18 cellular contexts compared by ENCODE assay signal in genomic region chr21:42500736-42501135, GRCh38. TPM values are rescaled to one million over a fixed set of nuclear protein-coding genes. Genes with fewer than 3 reads are reported as not detected.
"Had no signal": no experiment of that assay in that cellular context is flagged by ENCODE, and none has a peak within 500 bp of the region (broad histone marks: within the 10 kb centered on the region; RNA-seq: fewer than 3 reads in every experiment).

No MANE protein-coding gene starts in this region.

- H2AFZ ChIP-seq: parathyroid adenoma had no signal

- ATAC-seq: left cardiac atrium; left ventricle myocardium superior; right lobe of liver; stimulated activated effector memory CD8-positive, alpha-beta T cell treated with anti-CD3 and anti-CD28 coated beads, Interleukin-12 subunit alpha, Interleukin-12 subunit beta, amount 100 ng/mL, for 72 hours; stimulated activated naive CD8-positive, alpha-beta T cell treated with anti-CD3 and anti-CD28 coated beads, Interleukin-15, Interleukin-2, amounts not matched to agents 100 U/mL and 50 U/mL, for 24 hours had no signal

- H3K27me3 Mint-ChIP-seq: naive B cell had no signal

- DNase-seq: cerebellar nuclear complex; dermis blood vessel endothelial cell; foreskin melanocyte; hypothalamus; left cardiac atrium; left ventricle myocardium superior; mesendoderm; naive B cell; retina; right lobe of liver; stimulated activated CD4-positive, alpha-beta T cell treated with anti-CD3 and anti-CD28 coated beads, Interleukin-4, amount 100 ng/mL, for 1 hour; stimulated activated naive CD8-positive, alpha-beta T cell treated with anti-CD3 and anti-CD28 coated beads, Interleukin-15, Interleukin-2, amounts not matched to agents 100 U/mL and 50 U/mL, for 24 hours; tibial artery had no signal

- H3K27me3 ChIP-seq: right lobe of liver, tibial artery had no signal

- H3K27ac ChIP-seq: parathyroid adenoma, prostate gland, right lobe of liver, tibial artery had no signal

- H3K4me3 Mint-ChIP-seq: naive B cell; nephron; stimulated activated effector memory CD8-positive, alpha-beta T cell treated with anti-CD3 and anti-CD28 coated beads, Interleukin-12 subunit alpha, Interleukin-12 subunit beta, amount 100 ng/mL, for 72 hours had no signal

- H3K4me1 ChIP-seq: parathyroid adenoma, right lobe of liver had no signal

- H3K9me3 Mint-ChIP-seq: naive B cell; nephron; stimulated activated effector memory CD8-positive, alpha-beta T cell treated with anti-CD3 and anti-CD28 coated beads, Interleukin-12 subunit alpha, Interleukin-12 subunit beta, amount 100 ng/mL, for 72 hours had no signal

- H3K4me3 ChIP-seq: lung, prostate gland, right lobe of liver, tibial artery had no signal

- H3K36me3 ChIP-seq: prostate gland, right lobe of liver, tibial artery had no signal

- H3K79me2 ChIP-seq: parathyroid adenoma had no signal

- H3K36me3 Mint-ChIP-seq: naive B cell; stimulated activated effector memory CD8-positive, alpha-beta T cell treated with anti-CD3 and anti-CD28 coated beads, Interleukin-12 subunit alpha, Interleukin-12 subunit beta, amount 100 ng/mL, for 72 hours had no signal

- H3K9ac ChIP-seq: parathyroid adenoma had no signal

- H3K27ac Mint-ChIP-seq: nephron; stimulated activated effector memory CD8-positive, alpha-beta T cell treated with anti-CD3 and anti-CD28 coated beads, Interleukin-12 subunit alpha, Interleukin-12 subunit beta, amount 100 ng/mL, for 72 hours had no signal

- H3K9me3 ChIP-seq: prostate gland, right lobe of liver, tibial artery had no signal

RNA-seq across cellular contexts. Expression of gene RSPH1, which starts 4.7 kb away (rescaled TPM):
- total RNA-seq: dermis blood vessel endothelial cell, left cardiac atrium, left ventricle myocardium superior had no signal
